ENCODE assay signal across 27 cellular contexts in the genomic region with DNA sequence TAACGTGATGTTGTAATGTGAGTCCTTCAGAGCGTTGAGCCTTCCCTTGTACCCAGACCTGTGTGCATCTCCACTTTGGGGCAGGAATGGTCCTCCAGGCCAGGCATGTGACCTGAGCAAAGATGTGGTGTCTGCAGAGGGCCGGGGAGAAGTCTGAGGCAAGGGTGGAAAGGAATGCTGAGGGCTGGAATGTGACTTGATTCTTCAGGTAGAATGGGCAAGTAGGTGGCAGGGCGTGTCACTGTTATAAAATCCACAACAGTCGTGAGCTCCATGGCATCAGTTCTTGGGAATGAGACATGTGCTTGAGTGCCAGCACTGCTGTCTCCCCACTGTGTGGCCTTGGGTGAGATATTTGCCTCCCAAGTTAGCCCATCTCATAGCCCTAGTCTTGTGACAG. TPM values are rescaled to one million over a fixed set of nuclear protein-coding genes. Genes with fewer than 3 reads are reported as not detected.
DNase-seq lines count a peak whose midpoint lies in the region; ATAC-seq, FAIRE-seq and TF ChIP-seq lines count a peak whose summit lies in the region.
"Had no signal": no experiment of that assay in that cellular context is flagged by ENCODE, and none has a peak within 500 bp of the region (broad histone marks: within the 10 kb centered on the region; RNA-seq: fewer than 3 reads in every experiment).

No MANE protein-coding gene starts in this region.

- H3K9me3 Mint-ChIP-seq in naive thymus-derived CD8-positive, alpha-beta T cell, result no peaks in the 10 kb centered on the region
- H3K9me3 Mint-ChIP-seq: IgD-negative memory B cell; naive thymus-derived CD4-positive, alpha-beta T cell; T-helper 1 cell treated with Interleukin-12 subunit alpha and Interleukin-12 subunit beta and Interleukin-4 antibody, amounts not matched to agents 30 μg/mL and 1 μg/mL, for 36 hours had no signal

- WGBS in psoas muscle, 3 donors, result 33 to 73% (median 50%) methylated on average over 5 of the region's 5 CpGs

- intact Hi-C loops in psoas muscle (cut with DNase I), result no loop called here

- FAIRE-seq in HTR-8/SVneo (lab: Jason Lieb, UNC), result peak; percentile 46
- FAIRE-seq: frontal cortex, H54 had no signal

- H3K4me1 Mint-ChIP-seq in naive thymus-derived CD8-positive, alpha-beta T cell, result peaks cover 2 to 14% (median 6%) of the 10 kb centered on the region in 4 donors

- H3K4me3 ChIP-seq in iPS-15b (ENCODE audit: low read depth, low read length) (no peak overlapping the region), psoas muscle (no peak overlapping the region)
- H3K4me3 ChIP-seq: esophagus squamous epithelium, hepatocyte, Peyer's patch, SJSA1, spleen had no signal

- peak overlapping the region; percentile 12 for H3K9ac ChIP-seq in iPS-15b (ENCODE audit: low read depth, low read length)

- peak overlapping the region; percentile 44 for H3K27ac ChIP-seq in psoas muscle
- H3K27ac ChIP-seq: esophagus squamous epithelium, hepatocyte, Peyer's patch, SJSA1, spleen had no signal

- no peak overlapping the region for H3K4me3 Mint-ChIP-seq in naive thymus-derived CD8-positive, alpha-beta T cell
- H3K4me3 Mint-ChIP-seq: activated CD8-positive, alpha-beta memory T cell treated with anti-CD3 and anti-CD28 coated beads, Interleukin-2, amount 10 ng/mL, durations not matched to agents 7 days and 5 days; naive thymus-derived CD4-positive, alpha-beta T cell; T-helper 1 cell treated with Interleukin-12 subunit alpha and Interleukin-12 subunit beta and Interleukin-4 antibody, amounts not matched to agents 30 μg/mL and 1 μg/mL, for 36 hours had no signal

- ATAC-seq in psoas muscle (peak in 3 of 4 donors; percentile 7 to 19 (median 16)), HG02759 (IDR thresholded peaks at IDR 0.05; ENCODE audit: unreplicated experiment) (no peak)
- ATAC-seq in naive thymus-derived CD8-positive, alpha-beta T cell, result no peak
- ATAC-seq: left lobe of liver; naive thymus-derived CD4-positive, alpha-beta T cell; right cardiac atrium had no signal

- POLR2A ChIA-PET in naive thymus-derived CD8-positive, alpha-beta T cell (lab: Charles Lee), result no interaction called here

- H3K27ac Mint-ChIP-seq in naive thymus-derived CD8-positive, alpha-beta T cell, result peak overlapping the region in 2 of 10 donors; percentile 37 to 83
- H3K27ac Mint-ChIP-seq: T-helper 1 cell treated with Interleukin-12 subunit alpha and Interleukin-12 subunit beta and Interleukin-4 antibody, amounts not matched to agents 30 μg/mL and 1 μg/mL, for 36 hours had no signal

- H3K4me1 ChIP-seq in iPS-15b (ENCODE audit: control insufficient read depth, insufficient read depth, low read length) (no peaks in the 10 kb centered on the region), psoas muscle (peaks cover 31% of the 10 kb centered on the region)
- H3K4me1 ChIP-seq: Peyer's patch, SJSA1 had no signal

- no peak for TF ChIP-seq CTCF in psoas muscle (IDR thresholded peaks at IDR 0.05)

- H3K9me3 ChIP-seq in iPS-15b (ENCODE audit: control insufficient read depth, insufficient read depth, low read length), result no peaks in the 10 kb centered on the region
- no peaks in the 10 kb centered on the region for H3K9me3 ChIP-seq in psoas muscle
- H3K9me3 ChIP-seq: esophagus squamous epithelium, Peyer's patch, SJSA1, spleen had no signal

- DNase-seq in HTR-8/SVneo (ENCODE audit: insufficient read length, low spot score) (no peak), LoVo (ENCODE audit: low spot score) (peak; percentile 37), psoas muscle (no peak), NK-92 (lab: John Stamatoyannopoulos, UW; ENCODE audit: unreplicated experiment) (no peak), NCI-H1417 (lab: John Stamatoyannopoulos, UW) (no peak)
- no peak for DNase-seq in naive thymus-derived CD8-positive, alpha-beta T cell
- DNase-seq: activated CD8-positive, alpha-beta memory T cell treated with anti-CD3 and anti-CD28 coated beads, Interleukin-2, amount 10 ng/mL, durations not matched to agents 7 days and 5 days; Calu3; DND-41; esophagus squamous epithelium; midbrain; NCI-H1092; NCI-H187 treated with DMSO at 0.1 percent for 48 hours; NCI-H526; Peyer's patch; right cardiac atrium; spleen had no signal

- H3K27me3 Mint-ChIP-seq in naive thymus-derived CD8-positive, alpha-beta T cell, result no peaks in the 10 kb centered on the region
- H3K27me3 Mint-ChIP-seq: activated CD8-positive, alpha-beta memory T cell treated with anti-CD3 and anti-CD28 coated beads, Interleukin-2, amount 10 ng/mL, durations not matched to agents 7 days and 5 days; IgD-negative memory B cell; naive thymus-derived CD4-positive, alpha-beta T cell had no signal

- H3K36me3 Mint-ChIP-seq in naive thymus-derived CD8-positive, alpha-beta T cell, result peaks cover 0 to 44% (median 15%) of the 10 kb centered on the region in 3 donors
- H3K36me3 Mint-ChIP-seq: IgD-negative memory B cell had no signal

- H3K36me3 ChIP-seq in iPS-15b (ENCODE audit: control insufficient read depth, insufficient read depth, low read length) (peaks cover 35% of the 10 kb centered on the region), psoas muscle (ENCODE audit: insufficient read depth in 1 of 2, low read depth in 1 of 2) (peaks cover 0 to 48% of the 10 kb centered on the region in 2 donors)

- no peaks in the 10 kb centered on the region for H3K27me3 ChIP-seq in iPS-15b (ENCODE audit: control insufficient read depth, insufficient read depth, low read length)
- H3K27me3 ChIP-seq in psoas muscle (ENCODE audit: insufficient read depth in 3 of 3, low read length in 2 of 3), result no peaks in the 10 kb centered on the region
- H3K27me3 ChIP-seq: esophagus squamous epithelium, hepatocyte, Peyer's patch, SJSA1, spleen had no signal

RNA-seq across cellular contexts. Expression of a gene that starts 24.0 kb away (rescaled TPM):
- under 1 TPM; 0.22 to 0.95 (median 0.47) TPM for total RNA-seq in psoas muscle
- polyA plus RNA-seq in psoas muscle, result under 1 TPM; 0.08 to 0.20 (median 0.10) TPM
- under 1 TPM; 0.22 to 0.23 TPM for total RNA-seq in naive thymus-derived CD8-positive, alpha-beta T cell
- polyA plus RNA-seq in naive thymus-derived CD8-positive, alpha-beta T cell, result under 1 TPM in 1 of 3 donors, not detected in 2; 0.19 TPM
- polyA plus RNA-seq: naive thymus-derived CD4-positive, alpha-beta T cell had no signal

Comparison
In these comparisons a context has a peak if more than half of its experiments do, and no peak if none do; other contexts are left out.
1. ATAC-seq: peak in psoas muscle (3 of 4); none in naive thymus-derived CD8-positive, alpha-beta T cell (0 of 2) and HG02759 (single experiment).